13 cellular contexts compared by ENCODE assay signal in the genomic region with DNA sequence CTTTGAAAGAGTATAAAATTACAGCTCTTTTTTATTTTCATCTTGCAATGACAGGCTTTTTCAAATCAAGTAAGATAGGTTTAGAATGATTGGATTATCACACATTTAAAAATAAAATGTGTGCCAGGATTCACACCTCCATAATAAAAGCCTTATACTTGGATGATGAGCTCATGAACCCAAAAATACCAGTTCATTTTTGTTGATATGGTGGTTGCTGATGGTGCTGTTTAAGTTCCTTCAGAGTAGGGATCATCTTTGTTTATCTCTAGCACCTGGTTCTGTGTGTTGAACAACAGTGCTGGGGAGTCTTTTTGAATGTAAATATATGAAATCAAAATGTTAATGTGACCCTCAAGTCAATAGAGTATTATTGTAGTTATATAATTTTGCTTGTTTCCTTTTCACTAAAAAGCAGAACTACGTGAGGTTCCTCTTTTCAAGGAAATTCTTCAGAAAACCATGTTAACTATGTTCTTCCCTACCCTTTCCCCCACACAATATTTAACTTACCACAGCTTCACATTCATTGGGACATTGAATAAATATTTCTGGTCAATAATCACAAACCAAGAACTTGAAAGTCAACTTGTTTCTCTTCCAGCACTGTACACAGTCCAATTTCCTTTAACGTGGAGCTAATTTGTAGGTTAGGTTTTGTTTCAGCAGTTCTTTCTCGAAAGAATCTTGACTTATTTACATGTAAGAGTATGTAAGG.
DNase-seq lines count a peak whose midpoint lies in the region; ATAC-seq and TF ChIP-seq lines count a peak whose summit lies in the region.
"Had no signal": no experiment of that assay in that cellular context is flagged by ENCODE, and none has a peak within 500 bp of the region (broad histone marks: within the 10 kb centered on the region; RNA-seq: fewer than 3 reads in every experiment).

No MANE protein-coding gene starts in this region.

- POLR2A ChIA-PET in WTC11 (lab: Charles Lee): interaction anchor here (0.9 kb wide), 1 partner anchor 41 kb away, joined by 3 read pairs; no protein-coding TSS in a partner anchor
- POLR2A ChIA-PET in MCF 10A (lab: Yijun Ruan, JAX): no interaction called here

- peaks cover 19% of the 10 kb centered on the region for H3K4me1 ChIP-seq in ACC112 (ENCODE audit: control insufficient read depth, insufficient read depth, low read length, unreplicated experiment)
- no peaks in the 10 kb centered on the region for H3K4me1 ChIP-seq in mesenchymal stem cell (ENCODE audit: control insufficient read depth, insufficient read depth, low read depth, low read length)

- no peak overlapping the region for H3K14ac ChIP-seq in mesenchymal stem cell (ENCODE audit: low read length in 2 of 2)

- H2BK12ac ChIP-seq in mesenchymal stem cell (ENCODE audit: low read length in 2 of 2): no peak overlapping the region

- H3K27me3 ChIP-seq in ACC112 (ENCODE audit: insufficient read depth, low read length): no peaks in the 10 kb centered on the region
- H3K27me3 ChIP-seq in HL-60 (ENCODE audit: insufficient read depth, poor library complexity, severe bottlenecking): no peaks in the 10 kb centered on the region
- no peaks in the 10 kb centered on the region for H3K27me3 ChIP-seq in mesenchymal stem cell (ENCODE audit: control insufficient read depth in 1 of 2, insufficient read depth in 1 of 2, low read length in 2 of 2)

- no peaks in the 10 kb centered on the region for H3K79me2 ChIP-seq in ACC112 (ENCODE audit: control insufficient read depth, insufficient read depth, low read length, unreplicated experiment)

- H3K36me3 ChIP-seq in ACC112 (ENCODE audit: insufficient read depth, low read length): no peaks in the 10 kb centered on the region
- no peaks in the 10 kb centered on the region for H3K36me3 ChIP-seq in mesenchymal stem cell (ENCODE audit: control insufficient read depth in 1 of 2, insufficient read depth in 2 of 2, low read depth in 1 of 2, low read length in 2 of 2)

- H3K4me2 ChIP-seq in mesenchymal stem cell (ENCODE audit: low read length, poor library complexity, severe bottlenecking): no peak overlapping the region

- WGBS in mesenchymal stem cell: 79% methylated on average over 1 of the region's 3 CpGs

- H3K4me3 ChIP-seq in ACC112 (ENCODE audit: low read depth, low read length): no peak overlapping the region
- H3K4me3 ChIP-seq in HL-60 (replicated peaks; ENCODE audit: insufficient read depth, low read length): no peak overlapping the region
- no peak overlapping the region for H3K4me3 ChIP-seq in mesenchymal stem cell (ENCODE audit: insufficient read depth in 1 of 2, low read depth in 1 of 2, low read length in 2 of 2)

- no peak overlapping the region for H2BK120ac ChIP-seq in mesenchymal stem cell (ENCODE audit: low read depth, low read length)

- CTCF ChIA-PET in WTC11 (lab: Charles Lee) (no interaction called here), MCF 10A (lab: Yijun Ruan, JAX) (interaction anchor here (1.6 kb wide), 1 partner anchor 15 kb away, joined by 4 read pairs; no protein-coding TSS in a partner anchor)

- peak overlapping the region; percentile 17 for H3K9ac ChIP-seq in mesenchymal stem cell (ENCODE audit: low read length)

- ATAC-seq in WTC11 (no peak), HG03442 (IDR thresholded peaks at IDR 0.05; ENCODE audit: unreplicated experiment) (no peak), GM18511 (IDR thresholded peaks at IDR 0.05; ENCODE audit: unreplicated experiment) (no peak)
- ATAC-seq: activated CD8-positive, alpha-beta memory T cell treated with anti-CD3 and anti-CD28 coated beads, Interleukin-2, amount 10 ng/mL, durations not matched to agents 7 days and 5 days had no signal

- TF ChIP-seq CTCF in HL-60 (IDR thresholded peaks at IDR 0.05; ENCODE audit: insufficient read depth, low read length) (no peak), WTC11 (IDR thresholded peaks at IDR 0.05) (no peak), MCF 10A (IDR thresholded peaks at IDR 0.05; ENCODE audit: unreplicated experiment) (no peak)

- H3K23ac ChIP-seq in mesenchymal stem cell (ENCODE audit: low read length in 2 of 2): no peak overlapping the region

- no peaks in the 10 kb centered on the region for H3K9me3 ChIP-seq in mesenchymal stem cell (ENCODE audit: control insufficient read depth, low read length)

- H2AFZ ChIP-seq in ACC112 (ENCODE audit: low read length, unreplicated experiment): peak overlapping the region; percentile 72
- H2AFZ ChIP-seq in mesenchymal stem cell (ENCODE audit: low read depth, low read length): no peak overlapping the region

- intact Hi-C loops in MCF 10A (cut with micrococcal nuclease): no loop called here

- H3K9me3 Mint-ChIP-seq in WTC11 (peaks cover 12% of the 10 kb centered on the region; the same call in 1 of the 2 replicates), MCF 10A (ENCODE audit: unreplicated experiment) (no peaks in the 10 kb centered on the region)
- H3K9me3 Mint-ChIP-seq: stimulated activated naive CD8-positive, alpha-beta T cell treated with anti-CD3 and anti-CD28 coated beads, Interleukin-15, Interleukin-2, amounts not matched to agents 100 ng/mL and 50 ng/mL, for 24 hours had no signal

- H3K36me3 Mint-ChIP-seq in WTC11 (no peaks in the 10 kb centered on the region), MCF 10A (ENCODE audit: insufficient read depth, unreplicated experiment) (no peaks in the 10 kb centered on the region)
- H3K36me3 Mint-ChIP-seq: activated CD8-positive, alpha-beta memory T cell treated with anti-CD3 and anti-CD28 coated beads, Interleukin-2, amount 10 ng/mL, durations not matched to agents 7 days and 5 days had no signal

- no peaks in the 10 kb centered on the region for H3K79me1 ChIP-seq in mesenchymal stem cell (replicated peaks; ENCODE audit: low read length, poor library complexity, severe bottlenecking)

- H2BK15ac ChIP-seq in mesenchymal stem cell (ENCODE audit: low read depth, poor library complexity, severe bottlenecking): no peak overlapping the region

- H3K4ac ChIP-seq in mesenchymal stem cell (ENCODE audit: low read depth in 1 of 2, low read length in 2 of 2): no peak overlapping the region

- no peak overlapping the region for H2BK5ac ChIP-seq in mesenchymal stem cell (ENCODE audit: low read depth, low read length, poor library complexity, severe bottlenecking)

- H3K27me3 Mint-ChIP-seq in WTC11 (ENCODE audit: low read depth) (no peaks in the 10 kb centered on the region), MCF 10A (ENCODE audit: insufficient read depth, unreplicated experiment) (no peaks in the 10 kb centered on the region)
- H3K27me3 Mint-ChIP-seq: stimulated activated naive CD8-positive, alpha-beta T cell treated with anti-CD3 and anti-CD28 coated beads, Interleukin-15, Interleukin-2, amounts not matched to agents 100 ng/mL and 50 ng/mL, for 24 hours had no signal

- no TSS peak for BruUV-seq in MCF 10A (replicated peaks; lab: Mats Ljungman, UMichigan)

- H2AK5ac ChIP-seq in mesenchymal stem cell (ENCODE audit: low read length, severe bottlenecking): no peak overlapping the region

- H4K91ac ChIP-seq in mesenchymal stem cell (ENCODE audit: low read length): no peak overlapping the region

- no peak overlapping the region for H3K4me3 Mint-ChIP-seq in WTC11
- H3K4me3 Mint-ChIP-seq in MCF 10A (ENCODE audit: unreplicated experiment): no peak overlapping the region
- H3K4me3 Mint-ChIP-seq: activated CD8-positive, alpha-beta memory T cell treated with anti-CD3 and anti-CD28 coated beads, Interleukin-2, amount 10 ng/mL, durations not matched to agents 7 days and 5 days; stimulated activated naive CD8-positive, alpha-beta T cell treated with anti-CD3 and anti-CD28 coated beads, Interleukin-15, Interleukin-2, amounts not matched to agents 100 ng/mL and 50 ng/mL, for 24 hours had no signal

- no peak overlapping the region for H3K27ac ChIP-seq in ACC112 (ENCODE audit: low read depth, low read length)
- H3K27ac ChIP-seq in HL-60 (replicated peaks): peak overlapping the region; percentile 50
- H3K27ac ChIP-seq in mesenchymal stem cell (ENCODE audit: low read length, poor library complexity, severe bottlenecking): no peak overlapping the region

- DNase-seq in HL-60 (ENCODE audit: low read depth in 1 of 2, low spot score in 1 of 2) (peak in 1 of 2 experiments; percentile 9), WTC11 (ENCODE audit: low spot score) (no peak), mesenchymal stem cell (peak; percentile 59), MCF 10A (ENCODE audit: unreplicated experiment) (no peak), DMS153 (lab: John Stamatoyannopoulos, UW) (no peak)
- DNase-seq: activated CD8-positive, alpha-beta memory T cell treated with anti-CD3 and anti-CD28 coated beads, Interleukin-2, amount 10 ng/mL, durations not matched to agents 7 days and 5 days; aorta; NCI-H446; stimulated activated CD4-positive, alpha-beta T cell treated with anti-CD3 and anti-CD28 coated beads, Interleukin-15, amount 100 ng/mL, for 24 hours had no signal

- H3K18ac ChIP-seq in mesenchymal stem cell (ENCODE audit: low read depth in 1 of 2, low read length in 2 of 2): no peak overlapping the region

- H3K4me1 Mint-ChIP-seq in WTC11 (peaks cover 18% of the 10 kb centered on the region), MCF 10A (ENCODE audit: insufficient read depth, unreplicated experiment) (no peaks in the 10 kb centered on the region)

- peak overlapping the region; percentile 43 for H3K27ac Mint-ChIP-seq in WTC11
- no peak overlapping the region for H3K27ac Mint-ChIP-seq in MCF 10A (ENCODE audit: low read depth, unreplicated experiment)
- H3K27ac Mint-ChIP-seq: activated CD8-positive, alpha-beta memory T cell treated with anti-CD3 and anti-CD28 coated beads, Interleukin-2, amount 10 ng/mL, durations not matched to agents 7 days and 5 days; stimulated activated naive CD8-positive, alpha-beta T cell treated with anti-CD3 and anti-CD28 coated beads, Interleukin-15, Interleukin-2, amounts not matched to agents 100 ng/mL and 50 ng/mL, for 24 hours had no signal

- no peak overlapping the region for H4K8ac ChIP-seq in mesenchymal stem cell (ENCODE audit: low read length)

TF ChIP-seq in WTC11, 78 proteins besides CTCF, POLR2A, EP300 and RAD21 (continues in another document):
- TF ChIP-seq SMAD3 (CRISPR knock-in tag; IDR thresholded peaks at IDR 0.05; ENCODE audit: borderline replicate concordance) (no peak), ZNF416 (CRISPR knock-in tag; IDR thresholded peaks at IDR 0.05) (no peak), HMGA2 (CRISPR knock-in tag; IDR thresholded peaks at IDR 0.05) (no peak)
